Comparison of ENCODE assay signal across 9 cellular contexts in the genomic region with DNA sequence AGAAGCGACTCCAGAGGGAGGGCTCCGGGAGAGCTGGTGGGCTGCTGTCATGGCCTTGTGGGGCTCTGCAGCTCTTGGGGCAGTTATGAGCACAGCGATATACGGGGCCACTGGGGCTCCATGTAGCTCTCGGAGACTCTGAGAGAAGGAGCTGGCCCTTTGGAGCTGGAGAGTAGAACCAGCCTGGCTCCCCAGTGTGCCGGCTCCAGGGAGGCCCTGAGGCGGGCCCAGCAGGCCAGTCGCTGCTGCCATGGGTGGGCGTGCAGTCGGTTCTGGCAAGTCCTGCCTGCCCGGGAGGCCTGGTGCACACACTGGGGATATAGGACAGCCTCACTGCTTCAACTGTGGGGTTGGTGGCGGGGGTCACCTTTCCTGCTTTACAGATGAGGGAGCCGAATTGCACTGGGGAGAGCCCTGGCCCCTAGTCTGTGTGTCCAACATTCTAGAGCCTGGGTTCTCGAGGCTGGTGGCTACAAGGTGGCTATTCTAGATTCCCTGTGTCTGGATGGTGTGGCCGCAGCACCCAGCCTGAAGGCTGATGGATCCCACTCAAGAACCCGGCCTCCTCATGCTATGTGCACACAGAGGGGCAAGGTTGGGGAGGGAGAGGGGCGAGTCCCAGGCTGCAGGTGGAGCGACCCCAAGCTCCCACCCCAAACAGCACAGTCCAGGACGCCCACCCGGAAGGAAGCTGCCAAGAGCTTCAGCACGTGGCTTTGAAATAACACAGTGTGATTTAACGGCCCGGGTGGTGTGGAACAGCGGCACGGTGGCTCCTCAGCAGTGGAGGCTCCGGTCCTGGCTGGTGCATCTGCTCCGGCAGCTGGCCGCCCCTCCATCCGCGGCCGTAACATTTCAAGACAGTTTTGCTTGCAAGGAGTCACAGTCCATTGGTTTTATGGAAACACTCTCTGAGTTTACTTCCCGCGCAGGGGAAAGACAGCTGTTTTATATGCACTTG.
DNase-seq lines count a peak whose midpoint lies in the region; ATAC-seq and TF ChIP-seq lines count a peak whose summit lies in the region.
"Had no signal": no experiment of that assay in that cellular context is flagged by ENCODE, and none has a peak within 500 bp of the region (broad histone marks: within the 10 kb centered on the region; RNA-seq: fewer than 3 reads in every experiment).

No MANE protein-coding gene starts in this region.

- TF ChIP-seq CTCF in heart right ventricle (IDR thresholded peaks at IDR 0.05) (no peak), upper lobe of left lung (IDR thresholded peaks at IDR 0.05) (no peak)

- WGBS in heart right ventricle, 2 donors: 87 to 89% methylated on average over 33 of the region's 33 CpGs
- WGBS in upper lobe of left lung, 2 donors: 82 to 83% methylated on average over 3 to 28 of the region's 33 CpGs

- H3K27ac ChIP-seq in heart right ventricle (no peak overlapping the region), SJCRH30 (no peak overlapping the region), upper lobe of left lung (no peak overlapping the region)

- peaks cover 0 to 5% (median 0%) of the 10 kb centered on the region in 7 donors for H3K27me3 ChIP-seq in heart right ventricle
- H3K27me3 ChIP-seq in SJCRH30: peaks cover 17% of the 10 kb centered on the region
- H3K27me3 ChIP-seq in upper lobe of left lung: no peaks in the 10 kb centered on the region

- TF ChIP-seq POLR2A in upper lobe of left lung (IDR thresholded peaks at IDR 0.05): no peak

- H3K4me3 ChIP-seq in heart right ventricle (no peak overlapping the region), SJCRH30 (no peak overlapping the region), upper lobe of left lung (no peak overlapping the region)

- H3K9me3 ChIP-seq in heart right ventricle (no peaks in the 10 kb centered on the region), SJCRH30 (replicated peaks) (no peaks in the 10 kb centered on the region), upper lobe of left lung (no peaks in the 10 kb centered on the region)

- H3K4me1 ChIP-seq in heart right ventricle (peaks cover 13 to 60% (median 32%) of the 10 kb centered on the region in 9 donors), SJCRH30 (no peaks in the 10 kb centered on the region), upper lobe of left lung (peaks cover 16 to 22% (median 17%) of the 10 kb centered on the region in 4 donors)

- ATAC-seq in Right ventricle myocardium inferior (no peak), heart right ventricle (no peak), upper lobe of left lung (ENCODE audit: low FRiP score in 2 of 2) (no peak)

- intact Hi-C loops in Right ventricle myocardium inferior (cut with DNase I) (no loop called here), heart right ventricle (cut with DNase I) (loop anchor here in 1 of 10 donors (5.0 to 10.0 kb wide), 2 partner anchors 39 to 256 kb away; a partner anchor contains a TSS)

- H3K36me3 ChIP-seq in heart right ventricle (no peaks in the 10 kb centered on the region), SJCRH30 (no peaks in the 10 kb centered on the region), upper lobe of left lung (no peaks in the 10 kb centered on the region)

- DNase-seq in Right ventricle myocardium inferior (ENCODE audit: missing footprints) (peak; percentile 56), heart right ventricle (no peak), SJCRH30 (peak; percentile 1 to 17), left kidney (ENCODE audit: low read depth, low spot score) (peak; percentile 82), upper lobe of left lung (peak; percentile 19 to 69), NCI-H774 (lab: John Stamatoyannopoulos, UW) (no peak), inferior parietal cortex (ENCODE audit: extremely low spot score) (no peak), NCI-H2227 (lab: John Stamatoyannopoulos, UW; ENCODE audit: unreplicated experiment) (no peak)
- DNase-seq: cerebellar nuclear complex had no signal

- TF ChIP-seq EP300 in upper lobe of left lung (IDR thresholded peaks at IDR 0.05): no peak

Comparison
In these comparisons a context has a peak if more than half of its experiments do, and no peak if none do; other contexts are left out.
1. DNase-seq: peak in Right ventricle myocardium inferior (single experiment), SJCRH30 (2 of 2), left kidney (single experiment) and upper lobe of left lung (2 of 2); none in heart right ventricle (0 of 2), NCI-H774 (single experiment), inferior parietal cortex (single experiment) and NCI-H2227 (single experiment).